Comparison of ENCODE assay signal across 14 cellular contexts in genomic region chr15:64282701-64283100, GRCh38.
"Had no signal": no experiment of that assay in that cellular context is flagged by ENCODE, and none has a peak within 500 bp of the region (broad histone marks: within the 10 kb centered on the region; RNA-seq: fewer than 3 reads in every experiment).

No MANE protein-coding gene starts in this region.

- H3K36me3 ChIP-seq: cardiac muscle cell, neutrophil, tibial artery, uterus had no signal

- H3K4me3 ChIP-seq: cardiac muscle cell, mucosa of descending colon, tibial artery, uterus had no signal

- DNase-seq: activated CD4-positive, alpha-beta T cell treated with anti-CD3 and anti-CD28 coated beads, Interleukin-2, amount 50 U/mL, for 1 hour; activated naive CD4-positive, alpha-beta T cell treated with Interleukin-2 at 50 U/mL for 16 hours; aorta; hippocampal formation; left ventricle myocardium superior; mucosa of descending colon; natural killer cell; stimulated activated CD4-positive, alpha-beta T cell treated with anti-CD3 and anti-CD28 coated beads, Interleukin-2, amount 100 ng/mL, for 48 hours; tibial artery; uterus had no signal

- ATAC-seq: activated CD4-positive, CD25-positive, alpha-beta regulatory T cell treated with anti-CD3 and anti-CD28 coated beads, Interleukin-2, amount 50 U/mL, for 24 hours; left ventricle myocardium superior; mucosa of descending colon; natural killer cell; stimulated activated memory B cell treated with anti-CD40 and anti-IgM and Interleukin-4, amounts not matched to agents 10 μg/mL and 1 μg/mL and 100 μg/mL, for 72 hours had no signal

- H3K27ac ChIP-seq: cardiac muscle cell, neutrophil, tibial artery, uterus had no signal

- H3K27me3 ChIP-seq: cardiac muscle cell, neutrophil, tibial artery, uterus had no signal
